In the genomic region with DNA sequence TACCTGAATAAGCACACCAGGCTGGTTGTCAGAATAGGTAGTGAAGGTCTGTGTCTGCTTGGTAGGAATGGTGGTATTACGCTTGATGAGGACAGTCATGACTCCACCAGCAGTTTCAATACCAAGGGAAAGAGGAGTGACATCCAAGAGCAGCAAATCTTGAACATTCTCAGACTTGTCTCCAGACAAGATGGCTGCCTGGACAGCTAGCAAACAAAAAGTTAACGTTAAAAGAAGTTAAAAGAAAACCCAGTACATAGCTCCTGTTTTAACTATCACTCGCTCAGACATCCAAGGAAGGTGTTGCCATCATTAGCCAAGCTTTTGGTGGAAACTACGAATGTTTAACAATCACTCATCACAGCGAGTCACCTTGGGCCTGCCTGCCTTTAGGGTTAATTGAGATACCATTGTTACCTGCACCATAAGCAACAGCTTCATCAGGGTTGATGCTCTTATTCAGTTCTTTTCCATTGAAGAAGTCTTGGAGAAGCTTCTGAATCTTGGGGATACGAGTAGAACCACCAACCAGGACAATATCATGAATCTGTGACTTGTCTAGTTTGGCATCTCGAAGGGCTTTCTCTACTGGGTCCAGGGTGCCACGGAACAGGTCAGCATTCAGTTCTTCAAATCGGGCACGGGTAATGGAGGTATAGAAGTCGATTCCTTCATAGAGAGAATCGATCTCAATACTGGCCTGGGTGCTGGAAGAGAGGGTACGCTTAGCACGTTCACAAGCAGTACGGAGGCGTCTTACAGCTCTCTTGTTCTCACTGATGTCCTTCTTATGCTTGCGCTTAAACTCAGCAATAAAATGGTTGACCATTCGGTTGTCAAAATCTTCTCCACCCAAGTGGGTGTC, we compare ENCODE assay signal across 7 cellular contexts. TPM values are rescaled to one million over a fixed set of nuclear protein-coding genes. Genes with fewer than 3 reads are reported as not detected.
DNase-seq lines count a peak whose midpoint lies in the region; ATAC-seq and TF ChIP-seq lines count a peak whose summit lies in the region.
"Not testable (repeated sequence)": the region's sequence is repeated elsewhere in the genome, so short reads cannot be mapped to it uniquely, and the experiment has no call there.

No MANE protein-coding gene starts in this region.

- H3K79me2 ChIP-seq in OCI-LY1 (ENCODE audit: insufficient read depth, low read length), result peaks cover 21% of the 10 kb centered on the region

- H3F3A ChIP-seq in OCI-LY1 (ENCODE audit: insufficient read depth, low read length), result peaks cover 44% of the 10 kb centered on the region

- intact Hi-C loops in heart left ventricle (cut with DNase I), result loop anchor here in 4 of 10 donors (10.0 kb wide), 1 partner anchor 194 kb away; no protein-coding TSS in a partner anchor

- not testable (repeated sequence) for TF ChIP-seq POLR2A in heart left ventricle (IDR thresholded peaks at IDR 0.05)

- H3K4me1 ChIP-seq in OCI-LY1 (ENCODE audit: insufficient read depth, low read length, severe bottlenecking) (peaks cover 42% of the 10 kb centered on the region), heart left ventricle (peaks cover 0 to 79% (median 69%) of the 10 kb centered on the region in 12 donors), muscle layer of colon (ENCODE audit: insufficient read depth, low read length) (peaks cover 51% of the 10 kb centered on the region), skeletal muscle tissue (ENCODE audit: control insufficient read depth in 3 of 3, insufficient read depth in 3 of 3, low read length in 3 of 3) (peaks cover 53 to 61% (median 59%) of the 10 kb centered on the region in 3 donors)

- not testable (repeated sequence) for H2AFZ ChIP-seq in OCI-LY1 (ENCODE audit: low read length)

- H3K4me3 ChIP-seq in GM12875 (ENCODE audit: low read depth, low read length) (peak overlapping the region; percentile 84), OCI-LY1 (ENCODE audit: low read depth, low read length, poor library complexity, severe bottlenecking) (peak overlapping the region; percentile 96), heart left ventricle (peak overlapping the region; percentile 2 to 96 (median 92)), muscle layer of colon (ENCODE audit: low read depth in 1 of 2, low read length in 2 of 2) (peak overlapping the region in 1 of 2 donors; percentile 97), skeletal muscle tissue (ENCODE audit: low read length in 3 of 3) (peak overlapping the region; percentile 94 to 97 (median 94))

- not testable (repeated sequence) for TF ChIP-seq CTCF in GM12875 (IDR thresholded peaks at IDR 0.05; ENCODE audit: borderline replicate concordance, insufficient read depth, low read depth, low read length); OCI-LY1 (IDR thresholded peaks at IDR 0.05; ENCODE audit: low read length); heart left ventricle (IDR thresholded peaks at IDR 0.05)

- peak overlapping the region; percentile 94 for H3K4me2 ChIP-seq in OCI-LY1 (ENCODE audit: low read length)

- H4K20me1 ChIP-seq in OCI-LY1 (ENCODE audit: insufficient read depth, low read length), result not testable (repeated sequence)

- H3K9me2 ChIP-seq in OCI-LY1 (ENCODE audit: low read depth, low read length), result not testable (repeated sequence)

- peaks cover 73% of the 10 kb centered on the region for H3K36me3 ChIP-seq in OCI-LY1 (ENCODE audit: insufficient read depth, low read length)
- peaks cover 6 to 68% (median 67%) of the 10 kb centered on the region in 9 donors for H3K36me3 ChIP-seq in heart left ventricle
- H3K36me3 ChIP-seq in muscle layer of colon (ENCODE audit: insufficient read depth, low read length), result peaks cover 62% of the 10 kb centered on the region
- peaks cover 57 to 68% (median 59%) of the 10 kb centered on the region in 3 donors for H3K36me3 ChIP-seq in skeletal muscle tissue (ENCODE audit: control insufficient read depth in 3 of 3, insufficient read depth in 3 of 3, low read length in 3 of 3)

- H3K27me3 ChIP-seq in OCI-LY1 (ENCODE audit: insufficient read depth, low read length); heart left ventricle; muscle layer of colon (ENCODE audit: control insufficient read depth in 1 of 2, insufficient read depth in 2 of 2, low read length in 2 of 2); skeletal muscle tissue (ENCODE audit: control insufficient read depth in 3 of 3, insufficient read depth in 3 of 3, low read length in 3 of 3): not testable (repeated sequence)

- H3K9ac ChIP-seq in OCI-LY1 (ENCODE audit: low read length) (peak overlapping the region; percentile 99; the same call in 1 of the 2 replicates), muscle layer of colon (ENCODE audit: low read length) (peak overlapping the region; percentile 28), skeletal muscle tissue (ENCODE audit: low read depth in 1 of 3, low read length in 3 of 3) (peak overlapping the region in 2 of 3 donors; percentile 24 to 94)

- peak overlapping the region; percentile 41 for H3K27ac ChIP-seq in OCI-LY1 (ENCODE audit: low read depth, low read length, poor library complexity, severe bottlenecking)
- peak overlapping the region; percentile 16 for H3K27ac ChIP-seq in caudate nucleus (ENCODE audit: low read depth, low read length)
- peak overlapping the region in 3 of 12 donors; percentile 10 to 100 (median 63) for H3K27ac ChIP-seq in heart left ventricle
- H3K27ac ChIP-seq in muscle layer of colon (ENCODE audit: low read depth, low read length); skeletal muscle tissue (ENCODE audit: low read depth, low read length): not testable (repeated sequence)

- peak; percentile 64 for DNase-seq in activated CD8-positive, alpha-beta memory T cell treated with anti-CD3 and anti-CD28 coated beads for 24 hours
- peak in 1 of 61 donors; percentile 53 for DNase-seq in caudate nucleus (lab: John Stamatoyannopoulos, UW)
- not testable (repeated sequence) for DNase-seq in heart left ventricle

- H3K9me3 ChIP-seq in OCI-LY1 (ENCODE audit: low read length); heart left ventricle; muscle layer of colon (ENCODE audit: low read length); skeletal muscle tissue (ENCODE audit: control insufficient read depth in 3 of 3, low read length in 3 of 3): not testable (repeated sequence)

- WGBS in heart left ventricle, 4 donors, result 16 to 34% (median 27%) methylated on average over 18 of the region's 18 CpGs

- not testable (repeated sequence) for ATAC-seq in heart left ventricle

RNA-seq across cellular contexts. Expression of a gene that starts 2.6 kb away (rescaled TPM):
- total RNA-seq in heart left ventricle (1,000 to 10,000 TPM in 7 of 9 donors, 100 to 1,000 TPM in 2; 650 to 1,438 (median 1,101) TPM), skeletal muscle tissue (3,240 TPM)
- 1,000 to 10,000 TPM in 1 of 2 donors, 10 to 100 TPM in 1; 58.9 to 2,193 TPM for polyA plus RNA-seq in heart left ventricle

Comparison
In these comparisons a context has a peak if more than half of its experiments do, and no peak if none do; other contexts are left out.
1. H3K9ac ChIP-seq: peak in every context shown above with its lines; median percentile 99 in OCI-LY1; 59 in skeletal muscle tissue; 28 in muscle layer of colon.